Comparison of ENCODE assay signal across 9 cellular contexts in genomic region chr10:71302874-71303568, GRCh38. TPM values are rescaled to one million over a fixed set of nuclear protein-coding genes. Genes with fewer than 3 reads are reported as not detected.
DNase-seq lines count a peak whose midpoint lies in the region; ATAC-seq and TF ChIP-seq lines count a peak whose summit lies in the region.
"Had no signal": no experiment of that assay in that cellular context is flagged by ENCODE, and none has a peak within 500 bp of the region (broad histone marks: within the 10 kb centered on the region; RNA-seq: fewer than 3 reads in every experiment).

No MANE protein-coding gene starts in this region.

- H3K27ac ChIP-seq in lower lobe of right lung = no peak overlapping the region

- H3K36me3 Mint-ChIP-seq in Calu3 (ENCODE audit: insufficient read depth, unreplicated experiment) = no peaks in the 10 kb centered on the region
- H3K36me3 Mint-ChIP-seq in activated T-helper 2 cell treated with anti-CD3 and anti-CD28 coated beads, Interferon-gamma antibody, Interleukin-2, Interleukin-4, amounts not matched to agents 10 μg/mL and 5 μg/mL and 100 μg/mL, durations not matched to agents 14 hours and 24 hours and 36 hours (ENCODE audit: low read depth) = no peaks in the 10 kb centered on the region

- H3K9me3 ChIP-seq in lower lobe of right lung = no peaks in the 10 kb centered on the region

- no peaks in the 10 kb centered on the region for H3K4me1 Mint-ChIP-seq in Calu3 (ENCODE audit: low read depth, unreplicated experiment)
- no peaks in the 10 kb centered on the region for H3K4me1 Mint-ChIP-seq in activated T-helper 2 cell treated with anti-CD3 and anti-CD28 coated beads, Interferon-gamma antibody, Interleukin-2, Interleukin-4, amounts not matched to agents 10 μg/mL and 5 μg/mL and 100 μg/mL, durations not matched to agents 14 hours and 24 hours and 36 hours (ENCODE audit: low read depth)

- intact Hi-C loops in Calu3 (cut with micrococcal nuclease; ENCODE audit: unreplicated experiment) (no loop called here), lower lobe of right lung (cut with DNase I) (no loop called here)
- intact Hi-C loops in activated T-helper 2 cell treated with anti-CD3 and anti-CD28 coated beads, Interferon-gamma antibody, Interleukin-2, Interleukin-4, amounts not matched to agents 10 μg/mL and 5 μg/mL and 100 μg/mL, durations not matched to agents 14 hours and 24 hours and 36 hours (cut with micrococcal nuclease) = no loop called here

- TF ChIP-seq CTCF in Calu3 (IDR thresholded peaks at IDR 0.05; ENCODE audit: unreplicated experiment) (peak; percentile 70), lower lobe of right lung (IDR thresholded peaks at IDR 0.05) (peak; percentile 46), omental fat pad (IDR thresholded peaks at IDR 0.05) (no peak)

- H3K4me1 ChIP-seq in lower lobe of right lung = no peaks in the 10 kb centered on the region

- peaks cover 58% of the 10 kb centered on the region for H3K27me3 Mint-ChIP-seq in Calu3 (ENCODE audit: unreplicated experiment)
- peaks cover 2% of the 10 kb centered on the region for H3K27me3 Mint-ChIP-seq in activated T-helper 2 cell treated with anti-CD3 and anti-CD28 coated beads, Interferon-gamma antibody, Interleukin-2, Interleukin-4, amounts not matched to agents 10 μg/mL and 5 μg/mL and 100 μg/mL, durations not matched to agents 14 hours and 24 hours and 36 hours (ENCODE audit: low read depth)

- ATAC-seq in lower lobe of right lung = peak; percentile 28 to 51
- no peak for ATAC-seq in omental fat pad (ENCODE audit: low FRiP score)
- ATAC-seq in HG03342 (IDR thresholded peaks at IDR 0.05; ENCODE audit: unreplicated experiment) = no peak

- BruUV-seq in Calu3 (replicated peaks; lab: Mats Ljungman, UMichigan) = no TSS peak

- no peaks in the 10 kb centered on the region for H3K9me3 Mint-ChIP-seq in Calu3 (ENCODE audit: low read depth, unreplicated experiment)
- H3K9me3 Mint-ChIP-seq in activated T-helper 2 cell treated with anti-CD3 and anti-CD28 coated beads, Interferon-gamma antibody, Interleukin-2, Interleukin-4, amounts not matched to agents 10 μg/mL and 5 μg/mL and 100 μg/mL, durations not matched to agents 14 hours and 24 hours and 36 hours = no peaks in the 10 kb centered on the region

- H3K4me3 Mint-ChIP-seq in Calu3 (ENCODE audit: low read depth, unreplicated experiment) = no peak overlapping the region
- H3K4me3 Mint-ChIP-seq in activated T-helper 2 cell treated with anti-CD3 and anti-CD28 coated beads, Interferon-gamma antibody, Interleukin-2, Interleukin-4, amounts not matched to agents 10 μg/mL and 5 μg/mL and 100 μg/mL, durations not matched to agents 14 hours and 24 hours and 36 hours (ENCODE audit: low read depth) = no peak overlapping the region

- DNase-seq in Calu3 = peak; percentile 48
- DNase-seq in HPDE6-E6E7 (ENCODE audit: extremely low spot score) = peak; percentile 51
- DNase-seq in NOMO-1 treated with dmso at 0.1 percent for 144 hours (lab: John Stamatoyannopoulos, UW; ENCODE audit: unreplicated experiment) = peak; percentile 38
- peak; percentile 76 for DNase-seq in cerebellum (ENCODE audit: low spot score)
- peak; percentile 11 for DNase-seq in lower lobe of right lung
- DNase-seq in omental fat pad (ENCODE audit: low spot score) = no peak
- no peak for DNase-seq in activated T-helper 2 cell treated with anti-CD3 and anti-CD28 coated beads, Interferon-gamma antibody, Interleukin-2, Interleukin-4, amounts not matched to agents 10 μg/mL and 5 μg/mL and 100 μg/mL, durations not matched to agents 14 hours and 24 hours and 36 hours (ENCODE audit: low spot score)

- H3K36me3 ChIP-seq in lower lobe of right lung = peaks cover 19% of the 10 kb centered on the region

- H3K27me3 ChIP-seq in lower lobe of right lung (ENCODE audit: low read depth) = no peaks in the 10 kb centered on the region

- CTCF ChIA-PET in Calu3 (lab: Charles Lee) = no interaction called here

- no peak overlapping the region for H3K4me3 ChIP-seq in lower lobe of right lung
- H3K4me3 ChIP-seq: lung had no signal

- H3K27ac Mint-ChIP-seq in Calu3 (ENCODE audit: unreplicated experiment) = no peak overlapping the region
- H3K27ac Mint-ChIP-seq in activated T-helper 2 cell treated with anti-CD3 and anti-CD28 coated beads, Interferon-gamma antibody, Interleukin-2, Interleukin-4, amounts not matched to agents 10 μg/mL and 5 μg/mL and 100 μg/mL, durations not matched to agents 14 hours and 24 hours and 36 hours = no peak overlapping the region

RNA-seq across cellular contexts. Expression of gene SLC29A3, which starts 16.0 kb away (rescaled TPM):
- total RNA-seq in Calu3 (2022) (5.9 and 7.7 TPM in 2 replicates), cerebellum (3.2 TPM), lower lobe of right lung (13.2 TPM), omental fat pad (1 to 10 TPM; 2.5 to 6.8 (median 5.8) TPM)
- 7.2 and 7.3 TPM in 2 replicates for total RNA-seq in activated T-helper 2 cell treated with anti-CD3 and anti-CD28 coated beads, Interferon-gamma antibody, Interleukin-2, Interleukin-4, amounts not matched to agents 10 μg/mL and 5 μg/mL and 100 μg/mL, durations not matched to agents 14 hours and 24 hours and 36 hours

Comparison
In these comparisons a context has a peak if more than half of its experiments do, and no peak if none do; other contexts are left out.
1. DNase-seq: peak in Calu3 (single experiment), HPDE6-E6E7 (single experiment), NOMO-1 treated with dmso at 0.1 percent for 144 hours (single experiment), cerebellum (single experiment) and lower lobe of right lung (single experiment); none in omental fat pad (single experiment) and activated T-helper 2 cell treated with anti-CD3 and anti-CD28 coated beads, Interferon-gamma antibody, Interleukin-2, Interleukin-4, amounts not matched to agents 10 μg/mL and 5 μg/mL and 100 μg/mL, durations not matched to agents 14 hours and 24 hours and 36 hours (single experiment).
2. CTCF ChIP-seq: peak in Calu3 (single experiment) and lower lobe of right lung (single experiment); none in omental fat pad (0 of 3).
3. ATAC-seq: peak in lower lobe of right lung (2 of 2); none in omental fat pad (single experiment) and HG03342 (single experiment).